ENCODE assay signal across 8 cellular contexts in the genomic region with DNA sequence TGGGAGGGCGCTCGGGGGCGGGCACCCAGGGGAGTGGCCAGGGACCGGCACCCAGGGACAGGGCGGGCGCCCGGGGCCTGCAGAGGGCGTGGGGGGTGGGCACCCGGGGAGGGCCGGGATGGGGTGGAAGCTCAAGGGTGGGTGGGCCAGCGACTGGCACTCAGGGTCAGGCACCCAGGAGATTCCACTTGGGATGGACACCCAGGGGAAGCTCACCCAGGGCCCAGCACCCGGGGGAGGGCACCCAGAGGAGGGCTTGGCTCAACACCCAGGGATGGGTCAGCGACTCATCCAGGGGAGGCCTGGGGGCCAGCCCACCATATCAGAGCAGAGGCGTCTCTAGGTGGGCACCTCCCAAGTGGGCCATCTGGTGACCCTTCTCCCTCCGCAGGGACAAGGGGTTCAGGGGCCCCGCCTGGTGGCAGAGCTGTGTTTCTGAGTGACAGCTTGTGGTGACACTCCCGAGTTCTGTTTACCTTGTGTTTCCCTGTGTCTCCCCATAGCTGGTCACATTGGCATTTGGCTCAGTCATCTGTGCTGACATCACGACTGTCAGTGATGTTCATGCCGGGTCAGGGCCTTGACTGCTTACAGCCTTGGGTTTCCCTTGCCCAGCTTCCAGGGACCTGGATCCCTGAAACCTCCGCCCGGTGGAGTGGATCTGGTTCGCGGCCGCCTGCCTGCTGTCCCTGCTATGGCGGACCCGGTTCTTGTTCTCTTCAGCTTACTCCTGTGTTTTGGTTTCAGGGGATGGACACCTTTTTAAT. TPM values are rescaled to one million over a fixed set of nuclear protein-coding genes. Genes with fewer than 3 reads are reported as not detected.
DNase-seq lines count a peak whose midpoint lies in the region; ATAC-seq and TF ChIP-seq lines count a peak whose summit lies in the region.

No MANE protein-coding gene starts in this region.

- no peaks in the 10 kb centered on the region for H3K27me3 Mint-ChIP-seq in CD4-positive, alpha-beta memory T cell
- no peaks in the 10 kb centered on the region for H3K27me3 Mint-ChIP-seq in activated T-helper 2 cell treated with anti-CD3 and anti-CD28 coated beads, Interferon-gamma antibody, Interleukin-2, Interleukin-4, amounts not matched to agents 10 μg/mL and 5 μg/mL and 100 μg/mL, durations not matched to agents 14 hours and 24 hours and 36 hours (ENCODE audit: low read depth)

- H4K20me1 ChIP-seq in neural cell (ENCODE audit: insufficient read depth): no peaks in the 10 kb centered on the region

- H3K9ac ChIP-seq in neural cell (ENCODE audit: low read length): peak overlapping the region; percentile 86

- H3K4me1 Mint-ChIP-seq in CD4-positive, alpha-beta memory T cell: peaks cover 22 to 70% (median 44%) of the 10 kb centered on the region in 4 donors
- H3K4me1 Mint-ChIP-seq in activated T-helper 2 cell treated with anti-CD3 and anti-CD28 coated beads, Interferon-gamma antibody, Interleukin-2, Interleukin-4, amounts not matched to agents 10 μg/mL and 5 μg/mL and 100 μg/mL, durations not matched to agents 14 hours and 24 hours and 36 hours (ENCODE audit: low read depth): peaks cover 23% of the 10 kb centered on the region

- H3F3A ChIP-seq in neural cell (ENCODE audit: insufficient read depth, low read length, poor library complexity, severe bottlenecking): no peaks in the 10 kb centered on the region

- no peak for TF ChIP-seq EP300 in neural cell (conservative IDR thresholded peaks at IDR 0.05; ENCODE audit: poor library complexity, severe bottlenecking)

- intact Hi-C loops in CD4-positive, alpha-beta memory T cell (cut with micrococcal nuclease): loop anchor here (1.0 to 10.0 kb wide), 9 partner anchors 8 to 1224 kb away; partner anchors contain the start of genes ARF1, COQ8A and MRPL55
- intact Hi-C loops in activated T-helper 2 cell treated with anti-CD3 and anti-CD28 coated beads, Interferon-gamma antibody, Interleukin-2, Interleukin-4, amounts not matched to agents 10 μg/mL and 5 μg/mL and 100 μg/mL, durations not matched to agents 14 hours and 24 hours and 36 hours (cut with micrococcal nuclease): loop anchor here (1.0 to 10.0 kb wide), 5 partner anchors 63 to 432 kb away; partner anchors contain the start of genes ARF1, C1orf35, JMJD4 and SNAP47

- CTCF ChIA-PET in CD4-positive, alpha-beta memory T cell (lab: Charles Lee; ENCODE audit: partially characterized antibody): interaction anchor here (1.0 to 5.1 kb wide), 16 partner anchors 8 to 258 kb away, joined by 3 to 66 read pairs (median 5); partner anchors contain the start of genes GUK1 and MRPL55

- peak overlapping the region; percentile 90 for H3K4me2 ChIP-seq in neural cell (ENCODE audit: low read length)

- ATAC-seq in HG03342 (IDR thresholded peaks at IDR 0.05; ENCODE audit: unreplicated experiment): peak; percentile 22

- no peaks in the 10 kb centered on the region for H3K36me3 ChIP-seq in CD4-positive, alpha-beta memory T cell (ENCODE audit: insufficient read depth, low read length)
- H3K36me3 ChIP-seq in neural cell (ENCODE audit: insufficient read depth, low read length): no peaks in the 10 kb centered on the region

- no peak for TF ChIP-seq RAD21 in neural cell (conservative IDR thresholded peaks at IDR 0.05)

- peak overlapping the region; percentile 38 to 73 for H3K4me3 ChIP-seq in CD4-positive, alpha-beta memory T cell (ENCODE audit: low read length in 2 of 2)
- H3K4me3 ChIP-seq in fibroblast of the aortic adventitia (ENCODE audit: low read depth, low read length) (peak overlapping the region; percentile 87), neural cell (ENCODE audit: low read length) (peak overlapping the region; percentile 83)

- no peaks in the 10 kb centered on the region for H3K27me3 ChIP-seq in CD4-positive, alpha-beta memory T cell (ENCODE audit: insufficient read depth, low read length)
- no peaks in the 10 kb centered on the region for H3K27me3 ChIP-seq in neural cell (ENCODE audit: insufficient read depth, low read depth, low read length)

- peak overlapping the region; percentile 91 to 98 (median 96) for H3K27ac Mint-ChIP-seq in CD4-positive, alpha-beta memory T cell
- peak overlapping the region; percentile 87 for H3K27ac Mint-ChIP-seq in activated T-helper 2 cell treated with anti-CD3 and anti-CD28 coated beads, Interferon-gamma antibody, Interleukin-2, Interleukin-4, amounts not matched to agents 10 μg/mL and 5 μg/mL and 100 μg/mL, durations not matched to agents 14 hours and 24 hours and 36 hours

- TF ChIP-seq CTCF in fibroblast of the aortic adventitia (IDR thresholded peaks at IDR 0.05; ENCODE audit: insufficient read depth, low read length) (peak; percentile 17), neural cell (IDR thresholded peaks at IDR 0.05; ENCODE audit: poor library complexity, severe bottlenecking) (no peak)

- peaks cover 11% of the 10 kb centered on the region for H3K79me2 ChIP-seq in neural cell (replicated peaks; ENCODE audit: insufficient read depth, low read length)

- H3K4me1 ChIP-seq in CD4-positive, alpha-beta memory T cell (ENCODE audit: insufficient read depth, low read length): peaks cover 38% of the 10 kb centered on the region

- H2AFZ ChIP-seq in neural cell (ENCODE audit: low read depth, low read length): peak overlapping the region; percentile 29

- peaks cover 0 to 2% (median 0%) of the 10 kb centered on the region in 8 donors for H3K9me3 Mint-ChIP-seq in CD4-positive, alpha-beta memory T cell
- no peaks in the 10 kb centered on the region for H3K9me3 Mint-ChIP-seq in activated T-helper 2 cell treated with anti-CD3 and anti-CD28 coated beads, Interferon-gamma antibody, Interleukin-2, Interleukin-4, amounts not matched to agents 10 μg/mL and 5 μg/mL and 100 μg/mL, durations not matched to agents 14 hours and 24 hours and 36 hours

- POLR2A ChIA-PET in CD4-positive, alpha-beta memory T cell (lab: Charles Lee; ENCODE audit: partially characterized antibody): interaction anchor here (0.8 to 4.9 kb wide), 28 partner anchors 9 to 379 kb away, joined by 3 to 127 read pairs (median 7); partner anchors contain the start of genes ARF1, C1orf35, GUK1 and MRPL55

- H3K36me3 Mint-ChIP-seq in CD4-positive, alpha-beta memory T cell: peaks cover 3 to 10% of the 10 kb centered on the region in 2 donors
- no peaks in the 10 kb centered on the region for H3K36me3 Mint-ChIP-seq in activated T-helper 2 cell treated with anti-CD3 and anti-CD28 coated beads, Interferon-gamma antibody, Interleukin-2, Interleukin-4, amounts not matched to agents 10 μg/mL and 5 μg/mL and 100 μg/mL, durations not matched to agents 14 hours and 24 hours and 36 hours (ENCODE audit: low read depth)

- DNase-seq in CD4-positive, alpha-beta memory T cell: peak in 4 of 5 donors; percentile 70 to 85 (median 76)
- DNase-seq in GM19238 (ENCODE audit: insufficient read length, low spot score) (peak; percentile 52), NCI-H774 (lab: John Stamatoyannopoulos, UW) (peak; percentile 32), fibroblast of the aortic adventitia (ENCODE audit: low read depth) (peak; percentile 49)
- peak; percentile 58 for DNase-seq in activated T-helper 2 cell treated with anti-CD3 and anti-CD28 coated beads, Interferon-gamma antibody, Interleukin-2, Interleukin-4, amounts not matched to agents 10 μg/mL and 5 μg/mL and 100 μg/mL, durations not matched to agents 14 hours and 24 hours and 36 hours (ENCODE audit: low spot score)

- peak overlapping the region; percentile 96 for H3K27ac ChIP-seq in CD4-positive, alpha-beta memory T cell (ENCODE audit: low read depth, low read length)
- H3K27ac ChIP-seq in neural cell (ENCODE audit: low read length): peak overlapping the region; percentile 82
- H3K27ac ChIP-seq in temporal lobe (ENCODE audit: low read depth, low read length): peak overlapping the region; percentile 77

- H3K9me2 ChIP-seq in neural cell (ENCODE audit: insufficient read depth, low read length): no peaks in the 10 kb centered on the region

- H3K9me3 ChIP-seq in CD4-positive, alpha-beta memory T cell (ENCODE audit: control insufficient read depth in 1 of 2, low read length in 2 of 2): no peaks in the 10 kb centered on the region
- no peaks in the 10 kb centered on the region for H3K9me3 ChIP-seq in neural cell (ENCODE audit: low read length)

- H3K4me3 Mint-ChIP-seq in CD4-positive, alpha-beta memory T cell: peak overlapping the region; percentile 72 to 98 (median 86)
- H3K4me3 Mint-ChIP-seq in activated T-helper 2 cell treated with anti-CD3 and anti-CD28 coated beads, Interferon-gamma antibody, Interleukin-2, Interleukin-4, amounts not matched to agents 10 μg/mL and 5 μg/mL and 100 μg/mL, durations not matched to agents 14 hours and 24 hours and 36 hours (ENCODE audit: low read depth): peak overlapping the region; percentile 77

RNA-seq across cellular contexts. Expression of gene IBA57, which starts 0.7 kb away (rescaled TPM):
- 10 to 100 TPM; 10.9 to 12.0 TPM for total RNA-seq in CD4-positive, alpha-beta memory T cell
- polyA plus RNA-seq in CD4-positive, alpha-beta memory T cell: 1 to 10 TPM; 1.3 to 2.9 TPM
- 7.6 and 7.9 TPM in 2 replicates for total RNA-seq in activated T-helper 2 cell treated with anti-CD3 and anti-CD28 coated beads, Interferon-gamma antibody, Interleukin-2, Interleukin-4, amounts not matched to agents 10 μg/mL and 5 μg/mL and 100 μg/mL, durations not matched to agents 14 hours and 24 hours and 36 hours
- 6.1 and 16.9 TPM in 2 replicates for total RNA-seq in fibroblast of the aortic adventitia (ENCODE audit: low replicate concordance)
- 5.5 TPM in 2 replicates for polyA plus RNA-seq in neural cell
- polyA minus RNA-seq in neural cell: 6.7 and 8.8 TPM in 2 replicates
- 4.2 TPM for total RNA-seq in temporal lobe

RNA-seq across cellular contexts. Expression of gene GJC2, which starts 16.6 kb away (rescaled TPM):
- under 1 TPM; 0.61 to 0.80 TPM for total RNA-seq in CD4-positive, alpha-beta memory T cell
- not detected for polyA plus RNA-seq in CD4-positive, alpha-beta memory T cell
- 0.52 and 0.55 TPM in 2 replicates for total RNA-seq in activated T-helper 2 cell treated with anti-CD3 and anti-CD28 coated beads, Interferon-gamma antibody, Interleukin-2, Interleukin-4, amounts not matched to agents 10 μg/mL and 5 μg/mL and 100 μg/mL, durations not matched to agents 14 hours and 24 hours and 36 hours
- total RNA-seq in fibroblast of the aortic adventitia (ENCODE audit: low replicate concordance): 2.0 and 2.6 TPM in 2 replicates
- 1.7 and 2.3 TPM in 2 replicates for polyA plus RNA-seq in neural cell
- polyA minus RNA-seq in neural cell: 1.7 and 2.4 TPM in 2 replicates
- total RNA-seq in temporal lobe: 0.74 TPM

RNA-seq across cellular contexts. Expression of gene GUK1, which starts 26.3 kb away (rescaled TPM):
- total RNA-seq in CD4-positive, alpha-beta memory T cell: 100 to 1,000 TPM; 179 to 185 TPM
- 100 to 1,000 TPM; 382 to 488 TPM for polyA plus RNA-seq in CD4-positive, alpha-beta memory T cell
- total RNA-seq in activated T-helper 2 cell treated with anti-CD3 and anti-CD28 coated beads, Interferon-gamma antibody, Interleukin-2, Interleukin-4, amounts not matched to agents 10 μg/mL and 5 μg/mL and 100 μg/mL, durations not matched to agents 14 hours and 24 hours and 36 hours: 219 and 225 TPM in 2 replicates
- total RNA-seq in fibroblast of the aortic adventitia (ENCODE audit: low replicate concordance) (171 and 217 TPM in 2 replicates), temporal lobe (109 TPM)
- polyA plus RNA-seq in neural cell: 502 and 527 TPM in 2 replicates
- 186 and 206 TPM in 2 replicates for polyA minus RNA-seq in neural cell

RNA-seq across cellular contexts. Expression of gene OBSCN, which starts 41.5 kb away (rescaled TPM):
- total RNA-seq in CD4-positive, alpha-beta memory T cell: 10 to 100 TPM; 76.0 to 91.4 TPM
- polyA plus RNA-seq in CD4-positive, alpha-beta memory T cell: 1 to 10 TPM in 1 of 2 donors, under 1 TPM in 1; 0.19 to 3.5 TPM
- 22.1 and 25.4 TPM in 2 replicates for total RNA-seq in activated T-helper 2 cell treated with anti-CD3 and anti-CD28 coated beads, Interferon-gamma antibody, Interleukin-2, Interleukin-4, amounts not matched to agents 10 μg/mL and 5 μg/mL and 100 μg/mL, durations not matched to agents 14 hours and 24 hours and 36 hours
- total RNA-seq in fibroblast of the aortic adventitia (ENCODE audit: low replicate concordance) (0.99 and 3.1 TPM in 2 replicates), temporal lobe (49.2 TPM)
- polyA plus RNA-seq in neural cell: 7.2 and 10.2 TPM in 2 replicates
- polyA minus RNA-seq in neural cell: 15.4 and 17.3 TPM in 2 replicates

RNA-seq across cellular contexts. Expression of gene MRPL55, which starts 57.3 kb away (rescaled TPM):
- 10 to 100 TPM; 57.8 to 64.5 TPM for total RNA-seq in CD4-positive, alpha-beta memory T cell
- polyA plus RNA-seq in CD4-positive, alpha-beta memory T cell: 100 to 1,000 TPM; 108 to 157 TPM
- total RNA-seq in activated T-helper 2 cell treated with anti-CD3 and anti-CD28 coated beads, Interferon-gamma antibody, Interleukin-2, Interleukin-4, amounts not matched to agents 10 μg/mL and 5 μg/mL and 100 μg/mL, durations not matched to agents 14 hours and 24 hours and 36 hours: 47.3 and 53.6 TPM in 2 replicates
- 32.5 and 74.1 TPM in 2 replicates for total RNA-seq in fibroblast of the aortic adventitia (ENCODE audit: low replicate concordance)
- polyA plus RNA-seq in neural cell: 168 and 178 TPM in 2 replicates
- 39.2 and 54.3 TPM in 2 replicates for polyA minus RNA-seq in neural cell
- 66.4 TPM for total RNA-seq in temporal lobe

Comparison
In these comparisons a context has a peak if more than half of its experiments do, and no peak if none do; other contexts are left out.
1. Peak in every context shown above with its lines: DNase-seq, ATAC-seq, H3K4me3 ChIP-seq and H3K27ac ChIP-seq.